ENCODE assay signal across 19 cellular contexts in genomic region chr15:70387086-70387485, GRCh38.
"Had no signal": no experiment of that assay in that cellular context is flagged by ENCODE, and none has a peak within 500 bp of the region (broad histone marks: within the 10 kb centered on the region; RNA-seq: fewer than 3 reads in every experiment).

No MANE protein-coding gene starts in this region.

- H3K27ac Mint-ChIP-seq: activated CD4-positive, alpha-beta T cell treated with anti-CD3 and anti-CD28 coated beads, Interleukin-2, amount 10 ng/mL, durations not matched to agents 24 days and 14 days; activated CD8-positive, alpha-beta T cell treated with anti-CD3 and anti-CD28 coated beads for 36 hours; activated naive CD4-positive, alpha-beta T cell treated with anti-CD3 and anti-CD28 coated beads, Interleukin-2, amount 10 ng/mL, durations not matched to agents 7 days and 5 days; activated naive CD8-positive, alpha-beta T cell treated with anti-CD3 and anti-CD28 coated beads, Interleukin-2, amount 50 U/mL, for 24 hours; nephron; stimulated activated naive CD8-positive, alpha-beta T cell treated with anti-CD3 and anti-CD28 coated beads, Interleukin-15, amount 100 ng/mL, for 72 hours; T-helper 2 cell treated with Interferon-gamma antibody and Interleukin-4, amounts not matched to agents 5 μg/mL and 100 μg/mL, for 36 hours; type B pancreatic cell had no signal

- H3K27me3 Mint-ChIP-seq: activated CD8-positive, alpha-beta T cell treated with anti-CD3 and anti-CD28 coated beads for 36 hours; activated naive CD8-positive, alpha-beta T cell treated with anti-CD3 and anti-CD28 coated beads, Interleukin-2, amount 50 U/mL, for 24 hours; stimulated activated naive CD8-positive, alpha-beta T cell treated with anti-CD3 and anti-CD28 coated beads, Interleukin-15, amount 100 ng/mL, for 72 hours had no signal

- H3K27me3 ChIP-seq: testis had no signal

- H3K9me3 ChIP-seq: testis had no signal

- H3K4me1 ChIP-seq: testis had no signal

- H3K27ac ChIP-seq: brain microvascular endothelial cell, testis had no signal

- H3K4me3 Mint-ChIP-seq: activated CD4-positive, alpha-beta T cell treated with anti-CD3 and anti-CD28 coated beads, Interleukin-2, amount 10 ng/mL, durations not matched to agents 24 days and 14 days; activated CD8-positive, alpha-beta T cell treated with anti-CD3 and anti-CD28 coated beads for 36 hours; activated naive CD4-positive, alpha-beta T cell treated with anti-CD3 and anti-CD28 coated beads, Interleukin-2, amount 10 ng/mL, durations not matched to agents 7 days and 5 days; activated naive CD8-positive, alpha-beta T cell treated with anti-CD3 and anti-CD28 coated beads, Interleukin-2, amount 50 U/mL, for 24 hours; activated T-cell treated with anti-CD3 and anti-CD28 coated beads, Interleukin-2, amount 50 U/mL, for 4 hours; nephron; stimulated activated naive CD8-positive, alpha-beta T cell treated with anti-CD3 and anti-CD28 coated beads, Interleukin-15, amount 100 ng/mL, for 72 hours; T-helper 2 cell treated with Interferon-gamma antibody and Interleukin-4, amounts not matched to agents 5 μg/mL and 100 μg/mL, for 36 hours; type B pancreatic cell had no signal

- ATAC-seq: activated CD8-positive, alpha-beta T cell treated with anti-CD3 and anti-CD28 coated beads for 36 hours; activated naive CD8-positive, alpha-beta T cell treated with anti-CD3 and anti-CD28 coated beads, Interleukin-2, amount 50 U/mL, for 24 hours; activated T-cell treated with anti-CD3 and anti-CD28 coated beads, Interleukin-2, amount 50 U/mL, for 4 hours; left ventricle myocardium superior; stimulated activated naive CD8-positive, alpha-beta T cell treated with anti-CD3 and anti-CD28 coated beads, Interleukin-15, amount 100 ng/mL, for 72 hours had no signal

- H3K4me3 ChIP-seq: testis had no signal

- H3K4me1 Mint-ChIP-seq: activated CD4-positive, alpha-beta T cell treated with anti-CD3 and anti-CD28 coated beads, Interleukin-2, amount 10 ng/mL, durations not matched to agents 24 days and 14 days; activated naive CD4-positive, alpha-beta T cell treated with anti-CD3 and anti-CD28 coated beads, Interleukin-2, amount 10 ng/mL, durations not matched to agents 7 days and 5 days; stimulated activated naive CD8-positive, alpha-beta T cell treated with anti-CD3 and anti-CD28 coated beads, Interleukin-15, amount 100 ng/mL, for 72 hours had no signal

- DNase-seq: activated CD4-positive, alpha-beta T cell treated with anti-CD3 and anti-CD28 coated beads, Interleukin-2, amount 10 ng/mL, durations not matched to agents 24 days and 14 days; activated CD4-positive, CD25-positive, alpha-beta regulatory T cell; activated CD8-positive, alpha-beta T cell treated with anti-CD3 and anti-CD28 coated beads for 36 hours; activated effector memory CD4-positive, alpha-beta T cell treated with Interleukin-2 at 50 U/mL for 16 hours; activated naive CD4-positive, alpha-beta T cell treated with anti-CD3 and anti-CD28 coated beads, Interleukin-2, amount 10 ng/mL, durations not matched to agents 7 days and 5 days; activated naive CD8-positive, alpha-beta T cell treated with anti-CD3 and anti-CD28 coated beads, Interleukin-2, amount 50 U/mL, for 24 hours; activated T-cell treated with anti-CD3 and anti-CD28 coated beads, Interleukin-2, amount 50 U/mL, for 4 hours; anterior cingulate cortex; brain microvascular endothelial cell; central memory CD4-positive, alpha-beta T cell; erythroblast; kidney glomerular epithelial cell; left ventricle myocardium superior; mesenchymal stem cell; stimulated activated naive CD8-positive, alpha-beta T cell treated with anti-CD3 and anti-CD28 coated beads, Interleukin-15, amount 100 ng/mL, for 72 hours; testis had no signal

- H3K36me3 Mint-ChIP-seq: activated naive CD4-positive, alpha-beta T cell treated with anti-CD3 and anti-CD28 coated beads, Interleukin-2, amount 10 ng/mL, durations not matched to agents 7 days and 5 days; type B pancreatic cell had no signal

- H3K36me3 ChIP-seq: brain microvascular endothelial cell had no signal

- H3K9me3 Mint-ChIP-seq: activated naive CD8-positive, alpha-beta T cell treated with anti-CD3 and anti-CD28 coated beads, Interleukin-2, amount 50 U/mL, for 24 hours; T-helper 2 cell treated with Interferon-gamma antibody and Interleukin-4, amounts not matched to agents 5 μg/mL and 100 μg/mL, for 36 hours; type B pancreatic cell had no signal
